ENCODE assay signal across 8 cellular contexts in genomic region chr12:24719293-24719721, GRCh38.
A peak's percentile ranks its signal among the peaks of the same experiment; 100 is the strongest.
DNase-seq lines count a peak whose midpoint lies in the region; ATAC-seq, FAIRE-seq and TF ChIP-seq lines count a peak whose summit lies in the region.

No MANE protein-coding gene starts in this region.

- peak; percentile 78 for FAIRE-seq in GM12891 (lab: Jason Lieb, UNC)

- H4K20me1 ChIP-seq in GM23248 (ENCODE audit: insufficient read depth): no peaks in the 10 kb centered on the region

- H3K4me1 ChIP-seq in GM23248 (ENCODE audit: insufficient read depth): peaks cover 11% of the 10 kb centered on the region
- no peaks in the 10 kb centered on the region for H3K4me1 ChIP-seq in RWPE2 (ENCODE audit: insufficient read depth, poor library complexity, severe bottlenecking)

- H3K4me3 Mint-ChIP-seq in osteocyte (ENCODE audit: unreplicated experiment): no peak overlapping the region

- no peaks in the 10 kb centered on the region for H3K36me3 Mint-ChIP-seq in osteocyte (ENCODE audit: unreplicated experiment)

- ATAC-seq in RWPE2 (ENCODE audit: low read depth): peak; percentile 45; the same call in 1 of the 3 replicates

- H3K27me3 ChIP-seq in GM23248 (replicated peaks; ENCODE audit: insufficient read depth) (no peaks in the 10 kb centered on the region; the same call in 1 of the 2 replicates), RWPE2 (ENCODE audit: insufficient read depth, poor library complexity, severe bottlenecking) (no peaks in the 10 kb centered on the region)

- H3K9me3 Mint-ChIP-seq in osteocyte (ENCODE audit: unreplicated experiment): peaks cover 4% of the 10 kb centered on the region

- H3K9me2 ChIP-seq in GM23248 (ENCODE audit: insufficient read depth): no peaks in the 10 kb centered on the region

- H3K27ac ChIP-seq in GM23248: no peak overlapping the region
- H3K27ac ChIP-seq in RWPE2 (ENCODE audit: poor library complexity, severe bottlenecking): no peak overlapping the region

- H3K79me2 ChIP-seq in GM23248 (ENCODE audit: insufficient read depth): no peaks in the 10 kb centered on the region

- H3K9me3 ChIP-seq in GM23248 (ENCODE audit: low read depth) (no peaks in the 10 kb centered on the region), RWPE2 (ENCODE audit: severe bottlenecking) (no peaks in the 10 kb centered on the region)

- no peak overlapping the region for H3K4me2 ChIP-seq in GM23248 (ENCODE audit: unreplicated experiment)

- no peak overlapping the region for H2AFZ ChIP-seq in GM23248

- no peak for TF ChIP-seq POLR2A in GM12891 (IDR thresholded peaks at IDR 0.05; ENCODE audit: low read depth, low read length)

- H3K27ac Mint-ChIP-seq in osteocyte (ENCODE audit: unreplicated experiment): no peak overlapping the region

- no peak overlapping the region for H3K9ac ChIP-seq in GM23248

- peaks cover 15% of the 10 kb centered on the region for H3K4me1 Mint-ChIP-seq in osteocyte (ENCODE audit: unreplicated experiment)

- TF ChIP-seq CTCF in RWPE2 (IDR thresholded peaks at IDR 0.05; ENCODE audit: poor library complexity, severe bottlenecking) (no peak), osteocyte (IDR thresholded peaks at IDR 0.05) (no peak)

- no peaks in the 10 kb centered on the region for H3F3A ChIP-seq in GM23248 (ENCODE audit: insufficient read depth)

- H3K36me3 ChIP-seq in GM23248 (ENCODE audit: low read depth) (no peaks in the 10 kb centered on the region), RWPE2 (ENCODE audit: low read depth) (no peaks in the 10 kb centered on the region)

- H3K4me3 ChIP-seq in GM23248: no peak overlapping the region
- H3K4me3 ChIP-seq in RWPE2 (ENCODE audit: severe bottlenecking): no peak overlapping the region

- in situ Hi-C loops in GM23248 (cut with MboI): no loop called here

- 38 to 39% methylated on average over 1 of the region's 1 CpG for WGBS in GM23248 (ENCODE audit: low coverage in 1 of 2, low lambda C conversion rate in 2 of 2, missing lambda C conversion rate in 2 of 2), 2 experiments

- H3K27me3 Mint-ChIP-seq in osteocyte (ENCODE audit: unreplicated experiment): no peaks in the 10 kb centered on the region

- no peak for DNase-seq in GM12891 (ENCODE audit: insufficient read length, low spot score)
- peak; percentile 42 for DNase-seq in GM23248
- DNase-seq in RWPE2 (ENCODE audit: low spot score): no peak
- peak; percentile 92 for DNase-seq in glomerular visceral epithelial cell (ENCODE audit: extremely low spot score)
- DNase-seq in DMS153 (lab: John Stamatoyannopoulos, UW): no peak
- no peak for DNase-seq in cerebellar nuclear complex (lab: John Stamatoyannopoulos, UW)
- no peak for DNase-seq in osteocyte (ENCODE audit: extremely low spot score, unreplicated experiment)
- no peak for DNase-seq in D341Med (ENCODE audit: low spot score)

TF ChIP-seq in GM12891, 5 proteins besides CTCF, POLR2A, EP300 and RAD21:
- TF ChIP-seq TAF1 (IDR thresholded peaks at IDR 0.05; ENCODE audit: low read depth, low read length) (no peak), POU2F2 (IDR thresholded peaks at IDR 0.05; ENCODE audit: low read depth, low read length) (0 out of 2 replicates have a peak, but pooled peaks have one; percentile 66), PAX5 (IDR thresholded peaks at IDR 0.05; ENCODE audit: insufficient read depth, low read length, severe bottlenecking) (no peak), SPI1 (IDR thresholded peaks at IDR 0.05; ENCODE audit: low read depth, low read length) (no peak), POLR2AphosphoS5 (IDR thresholded peaks at IDR 0.05; ENCODE audit: low read depth, low read length) (no peak)

Comparison
In these comparisons a context has a peak if more than half of its experiments do, and no peak if none do; other contexts are left out.
1. DNase-seq: peak in GM23248 (single experiment) and glomerular visceral epithelial cell (single experiment); none in GM12891 (single experiment), RWPE2 (single experiment), DMS153 (single experiment), cerebellar nuclear complex (0 of 2), osteocyte (single experiment) and D341Med (single experiment).